Comparison of ENCODE assay signal across 13 cellular contexts in the genomic region with DNA sequence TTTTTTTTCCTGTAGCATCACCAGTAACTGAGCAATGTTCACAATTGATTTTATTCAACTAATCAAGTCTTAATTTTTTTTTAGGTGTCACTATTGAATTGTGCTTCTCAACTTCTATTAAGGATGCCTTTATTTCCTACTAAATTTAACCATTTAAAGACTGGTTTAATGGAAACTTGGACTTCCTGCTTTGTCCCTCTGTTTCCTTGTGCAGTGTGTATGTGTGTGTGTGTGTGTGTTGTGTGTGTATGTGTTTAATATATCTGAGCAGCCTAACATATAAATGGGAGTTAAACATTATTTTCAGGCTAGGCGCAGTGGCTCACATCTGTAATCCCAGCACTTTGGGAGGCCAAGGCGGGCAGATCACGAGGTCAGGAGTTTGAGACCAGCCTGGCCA. TPM values are rescaled to one million over a fixed set of nuclear protein-coding genes. Genes with fewer than 3 reads are reported as not detected.
DNase-seq lines count a peak whose midpoint lies in the region; ATAC-seq, FAIRE-seq and TF ChIP-seq lines count a peak whose summit lies in the region.
"Had no signal": no experiment of that assay in that cellular context is flagged by ENCODE, and none has a peak within 500 bp of the region (broad histone marks: within the 10 kb centered on the region; RNA-seq: fewer than 3 reads in every experiment).

No MANE protein-coding gene starts in this region.

- H3K36me3 Mint-ChIP-seq in naive B cell = no peaks in the 10 kb centered on the region

- peaks cover 8 to 47% (median 22%) of the 10 kb centered on the region in 3 donors for H3K4me1 Mint-ChIP-seq in naive B cell

- no peak for ATAC-seq in heart left ventricle
- ATAC-seq in right cardiac atrium = no peak
- ATAC-seq in body of pancreas = no peak
- no peak for ATAC-seq in naive B cell (ENCODE audit: low read depth in 2 of 2)
- no peak for ATAC-seq in GM19455 (IDR thresholded peaks at IDR 0.05; ENCODE audit: unreplicated experiment)
- ATAC-seq in left lobe of liver = no peak

- 87 to 92% (median 89%) methylated on average over 3 of the region's 3 CpGs for WGBS in heart left ventricle, 4 donors
- 80% methylated on average over 3 of the region's 3 CpGs for WGBS in right cardiac atrium
- whole genome bisulfite sequencing in body of pancreas, 2 donors = 79 to 92% methylated on average over 3 of the region's 3 CpGs

- TF ChIP-seq CTCF in heart left ventricle (IDR thresholded peaks at IDR 0.05) (no peak), body of pancreas (IDR thresholded peaks at IDR 0.05) (no peak), uterus (IDR thresholded peaks at IDR 0.05) (no peak)

- peaks cover 0 to 45% (median 27%) of the 10 kb centered on the region in 12 donors for H3K4me1 ChIP-seq in heart left ventricle
- no peaks in the 10 kb centered on the region for H3K4me1 ChIP-seq in right cardiac atrium (ENCODE audit: control insufficient read depth, insufficient read depth, low read length)
- peaks cover 23% of the 10 kb centered on the region for H3K4me1 ChIP-seq in body of pancreas
- no peaks in the 10 kb centered on the region for H3K4me1 ChIP-seq in uterus

- DNase-seq in heart left ventricle = no peak
- no peak for DNase-seq in right cardiac atrium
- no peak for DNase-seq in body of pancreas
- no peak for DNase-seq in naive B cell
- DNase-seq in uterus = no peak
- no peak for DNase-seq in left lobe of liver (ENCODE audit: low spot score)
- no peak for DNase-seq in H54 (ENCODE audit: insufficient read length, low spot score)
- DNase-seq: activated gamma-delta T cell, dermis blood vessel endothelial cell, MM.1S, NCI-H345 had no signal

- H3K36me3 ChIP-seq in heart left ventricle (peaks cover 0 to 12% (median 2%) of the 10 kb centered on the region in 9 donors), body of pancreas (replicated peaks in 1 of 2; ENCODE audit: insufficient read depth in 1 of 2, low read depth in 2 of 2) (no peaks in the 10 kb centered on the region), uterus (no peaks in the 10 kb centered on the region)

- no peaks in the 10 kb centered on the region for H3K9me3 Mint-ChIP-seq in naive B cell

- H3K9me3 ChIP-seq in heart left ventricle (no peaks in the 10 kb centered on the region), right cardiac atrium (ENCODE audit: control insufficient read depth, low read length) (no peaks in the 10 kb centered on the region), body of pancreas (no peaks in the 10 kb centered on the region), uterus (no peaks in the 10 kb centered on the region)

- no peak for FAIRE-seq in H54 (lab: Jason Lieb, UNC)

- peak overlapping the region in 5 of 8 donors; percentile 41 to 91 (median 73) for H3K4me3 Mint-ChIP-seq in naive B cell

- TF ChIP-seq POLR2A in heart left ventricle (IDR thresholded peaks at IDR 0.05) (no peak), body of pancreas (IDR thresholded peaks at IDR 0.05) (no peak), uterus (IDR thresholded peaks at IDR 0.05) (no peak), H54 (IDR thresholded peaks at IDR 0.05; ENCODE audit: low read depth, low read length) (no peak)

- H3K27me3 ChIP-seq in heart left ventricle = no peaks in the 10 kb centered on the region
- no peaks in the 10 kb centered on the region for H3K27me3 ChIP-seq in right cardiac atrium (ENCODE audit: control insufficient read depth, insufficient read depth)
- no peaks in the 10 kb centered on the region for H3K27me3 ChIP-seq in body of pancreas
- H3K27me3 ChIP-seq in uterus = no peaks in the 10 kb centered on the region

- H3K27me3 Mint-ChIP-seq in naive B cell = peaks cover 0 to 5% (median 4%) of the 10 kb centered on the region in 3 donors

- H3K27ac ChIP-seq in heart left ventricle (peak overlapping the region in 10 of 12 donors; percentile 90 to 100 (median 96)), right cardiac atrium (ENCODE audit: low read length) (no peak overlapping the region), body of pancreas (peak overlapping the region in 3 of 4 donors; percentile 94 to 99 (median 95)), uterus (peak overlapping the region; percentile 99)
- H3K27ac ChIP-seq: HL-60 had no signal

- H3K4me3 ChIP-seq in heart left ventricle = peak overlapping the region in 3 of 12 donors; percentile 66 to 83 (median 81)
- no peak overlapping the region for H3K4me3 ChIP-seq in right cardiac atrium (ENCODE audit: low read length)
- H3K4me3 ChIP-seq in body of pancreas = no peak overlapping the region
- no peak overlapping the region for H3K4me3 ChIP-seq in uterus

- H3K27ac Mint-ChIP-seq in naive B cell = peak overlapping the region in 4 of 6 donors; percentile 42 to 88 (median 77)

- intact Hi-C loops in heart left ventricle (cut with DNase I) (no loop called here), right cardiac atrium (cut with DNase I) (no loop called here), body of pancreas (cut with DNase I) (no loop called here), uterus (cut with DNase I; ENCODE audit: low total_unique reads) (no loop called here)

RNA-seq across cellular contexts. Expression of gene SERPINB6, which starts 1.8 kb away (rescaled TPM):
- 100 to 1,000 TPM; 168 to 246 (median 188) TPM for total RNA-seq in heart left ventricle
- polyA plus RNA-seq in heart left ventricle = 100 to 1,000 TPM; 146 to 157 TPM
- total RNA-seq in right cardiac atrium = 100 to 1,000 TPM; 181 to 265 (median 207) TPM
- polyA plus RNA-seq in right cardiac atrium = 172 TPM
- 100 to 1,000 TPM; 113 to 147 TPM for total RNA-seq in body of pancreas
- polyA plus RNA-seq in naive B cell (ENCODE audit: low read depth in 6 of 6) = 10 to 100 TPM; 30.2 to 90.6 (median 71.2) TPM
- total RNA-seq in uterus = 100 to 1,000 TPM in 3 of 4 donors, 10 to 100 TPM in 1; 84.9 to 266 (median 203) TPM
- 31.8 TPM for total RNA-seq in left lobe of liver

RNA-seq across cellular contexts. Expression of gene NQO2, which starts 30.1 kb away (rescaled TPM):
- total RNA-seq in heart left ventricle (10 to 100 TPM; 37.0 to 76.0 (median 62.8) TPM), right cardiac atrium (10 to 100 TPM; 38.1 to 60.6 (median 46.8) TPM), body of pancreas (10 to 100 TPM in 1 of 2 donors, 1 to 10 TPM in 1; 7.3 to 17.1 TPM), uterus (10 to 100 TPM in 3 of 4 donors, 1 to 10 TPM in 1; 7.8 to 50.3 (median 21.6) TPM), left lobe of liver (62.7 TPM)
- polyA plus RNA-seq in heart left ventricle (10 to 100 TPM; 40.8 to 85.4 TPM), right cardiac atrium (71.0 TPM), naive B cell (ENCODE audit: low read depth in 6 of 6) (10 to 100 TPM in 4 of 6 donors, 1 to 10 TPM in 2; 8.0 to 23.2 (median 14.3) TPM)
